ENCODE assay signal across 3 cellular contexts in the genomic region with DNA sequence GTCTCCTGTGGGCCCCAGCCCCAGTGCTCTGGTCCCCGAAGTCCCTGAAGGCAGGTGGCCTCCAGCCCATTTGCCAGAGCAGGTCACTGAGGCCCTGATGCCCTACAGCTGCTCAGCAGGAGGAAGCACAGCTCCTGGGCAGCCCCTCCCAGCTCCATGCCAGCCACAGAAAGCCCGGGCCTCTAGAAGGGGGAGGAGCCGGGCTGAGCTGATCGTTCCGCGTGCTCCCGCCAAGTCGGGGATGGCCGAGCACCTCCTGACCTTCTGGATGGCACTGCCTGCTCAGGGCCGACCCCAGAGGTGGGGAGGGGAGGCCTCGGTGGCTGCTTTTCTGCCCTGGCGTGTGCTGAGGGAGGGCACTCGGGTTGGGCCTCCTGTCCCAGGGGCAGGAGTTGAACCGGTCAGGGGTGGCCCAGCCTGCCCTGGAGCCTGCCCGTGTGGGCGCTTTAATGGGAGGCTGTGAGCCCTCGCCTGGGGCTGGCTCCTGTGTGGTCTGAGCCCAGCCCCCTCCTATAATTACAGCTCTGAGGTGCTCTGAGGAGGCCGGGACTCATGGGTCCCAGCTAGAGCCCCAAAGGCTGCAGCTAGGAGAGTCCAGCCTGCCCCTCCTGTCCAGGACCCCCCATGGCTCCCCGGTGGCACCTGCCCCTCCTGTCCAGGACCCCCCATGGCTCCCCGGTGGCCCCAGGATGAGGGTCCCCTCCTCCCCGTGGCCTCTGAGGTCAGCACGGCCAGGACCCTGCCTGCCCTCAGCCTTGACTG.
TF ChIP-seq lines count a peak whose summit lies in the region.

No MANE protein-coding gene starts in this region.

TF ChIP-seq in HCT116, 20 proteins besides CTCF, POLR2A, EP300 and RAD21 (continues in another document):
- TF ChIP-seq POLR2AphosphoS5 (IDR thresholded peaks at IDR 0.05; ENCODE audit: low read depth, low read length) = no peak
- TF ChIP-seq JUND (IDR thresholded peaks at IDR 0.05) = no peak
- TF ChIP-seq ZFX (IDR thresholded peaks at IDR 0.05) = no peak
- TF ChIP-seq YY1 (IDR thresholded peaks at IDR 0.05; ENCODE audit: extremely low read depth, insufficient replicate concordance, low read depth, low read length) = no peak
- TF ChIP-seq ELF1 (IDR thresholded peaks at IDR 0.05; ENCODE audit: borderline replicate concordance, low read depth) = no peak
- TF ChIP-seq, protein P1, sequence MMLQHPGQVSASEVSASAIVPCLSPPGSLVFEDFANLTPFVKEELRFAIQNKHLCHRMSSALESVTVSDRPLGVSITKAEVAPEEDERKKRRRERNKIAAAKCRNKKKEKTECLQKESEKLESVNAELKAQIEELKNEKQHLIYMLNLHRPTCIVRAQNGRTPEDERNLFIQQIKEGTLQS (IDR thresholded peaks at IDR 0.05) = no peak
- TF ChIP-seq SP1 (IDR thresholded peaks at IDR 0.05; ENCODE audit: low read depth) = no peak
- no peak for TF ChIP-seq SIN3A (IDR thresholded peaks at IDR 0.05; ENCODE audit: low read depth)
- TF ChIP-seq CBX3 (IDR thresholded peaks at IDR 0.05; ENCODE audit: low read depth) = no peak
- no peak for TF ChIP-seq ZNF274 (IDR thresholded peaks at IDR 0.05; ENCODE audit: low read depth, low read length)
- no peak for TF ChIP-seq EZH2 (IDR thresholded peaks at IDR 0.05)
- no peak for TF ChIP-seq SRF (IDR thresholded peaks at IDR 0.05; ENCODE audit: low read depth)
- no peak for TF ChIP-seq CEBPB (IDR thresholded peaks at IDR 0.05; ENCODE audit: low read depth)
- TF ChIP-seq, protein P2, sequence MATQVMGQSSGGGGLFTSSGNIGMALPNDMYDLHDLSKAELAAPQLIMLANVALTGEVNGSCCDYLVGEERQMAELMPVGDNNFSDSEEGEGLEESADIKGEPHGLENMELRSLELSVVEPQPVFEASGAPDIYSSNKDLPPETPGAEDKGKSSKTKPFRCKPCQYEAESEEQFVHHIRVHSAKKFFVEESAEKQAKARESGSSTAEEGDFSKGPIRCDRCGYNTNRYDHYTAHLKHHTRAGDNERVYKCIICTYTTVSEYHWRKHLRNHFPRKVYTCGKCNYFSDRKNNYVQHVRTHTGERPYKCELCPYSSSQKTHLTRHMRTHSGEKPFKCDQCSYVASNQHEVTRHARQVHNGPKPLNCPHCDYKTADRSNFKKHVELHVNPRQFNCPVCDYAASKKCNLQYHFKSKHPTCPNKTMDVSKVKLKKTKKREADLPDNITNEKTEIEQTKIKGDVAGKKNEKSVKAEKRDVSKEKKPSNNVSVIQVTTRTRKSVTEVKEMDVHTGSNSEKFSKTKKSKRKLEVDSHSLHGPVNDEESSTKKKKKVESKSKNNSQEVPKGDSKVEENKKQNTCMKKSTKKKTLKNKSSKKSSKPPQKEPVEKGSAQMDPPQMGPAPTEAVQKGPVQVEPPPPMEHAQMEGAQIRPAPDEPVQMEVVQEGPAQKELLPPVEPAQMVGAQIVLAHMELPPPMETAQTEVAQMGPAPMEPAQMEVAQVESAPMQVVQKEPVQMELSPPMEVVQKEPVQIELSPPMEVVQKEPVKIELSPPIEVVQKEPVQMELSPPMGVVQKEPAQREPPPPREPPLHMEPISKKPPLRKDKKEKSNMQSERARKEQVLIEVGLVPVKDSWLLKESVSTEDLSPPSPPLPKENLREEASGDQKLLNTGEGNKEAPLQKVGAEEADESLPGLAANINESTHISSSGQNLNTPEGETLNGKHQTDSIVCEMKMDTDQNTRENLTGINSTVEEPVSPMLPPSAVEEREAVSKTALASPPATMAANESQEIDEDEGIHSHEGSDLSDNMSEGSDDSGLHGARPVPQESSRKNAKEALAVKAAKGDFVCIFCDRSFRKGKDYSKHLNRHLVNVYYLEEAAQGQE (IDR thresholded peaks at IDR 0.05; ENCODE audit: low read depth) = no peak
- TF ChIP-seq TCF7L2 (IDR thresholded peaks at IDR 0.05; ENCODE audit: borderline replicate concordance, extremely low read depth, insufficient read depth, insufficient read length) = no peak
- TF ChIP-seq, protein P3, sequence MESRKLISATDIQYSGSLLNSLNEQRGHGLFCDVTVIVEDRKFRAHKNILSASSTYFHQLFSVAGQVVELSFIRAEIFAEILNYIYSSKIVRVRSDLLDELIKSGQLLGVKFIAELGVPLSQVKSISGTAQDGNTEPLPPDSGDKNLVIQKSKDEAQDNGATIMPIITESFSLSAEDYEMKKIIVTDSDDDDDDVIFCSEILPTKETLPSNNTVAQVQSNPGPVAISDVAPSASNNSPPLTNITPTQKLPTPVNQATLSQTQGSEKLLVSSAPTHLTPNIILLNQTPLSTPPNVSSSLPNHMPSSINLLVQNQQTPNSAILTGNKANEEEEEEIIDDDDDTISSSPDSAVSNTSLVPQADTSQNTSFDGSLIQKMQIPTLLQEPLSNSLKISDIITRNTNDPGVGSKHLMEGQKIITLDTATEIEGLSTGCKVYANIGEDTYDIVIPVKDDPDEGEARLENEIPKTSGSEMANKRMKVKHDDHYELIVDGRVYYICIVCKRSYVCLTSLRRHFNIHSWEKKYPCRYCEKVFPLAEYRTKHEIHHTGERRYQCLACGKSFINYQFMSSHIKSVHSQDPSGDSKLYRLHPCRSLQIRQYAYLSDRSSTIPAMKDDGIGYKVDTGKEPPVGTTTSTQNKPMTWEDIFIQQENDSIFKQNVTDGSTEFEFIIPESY (IDR thresholded peaks at IDR 0.05; ENCODE audit: extremely low read depth, insufficient replicate concordance, low read length) = no peak

TF ChIP-seq in liver, 16 proteins besides CTCF, POLR2A, EP300 and RAD21:
- TF ChIP-seq SP1 (IDR thresholded peaks at IDR 0.05) = no peak
- TF ChIP-seq GABPA (IDR thresholded peaks at IDR 0.05 in 1 of 2, conservative IDR thresholded peaks at IDR 0.05 in 1 of 2) = no peak
- TF ChIP-seq, protein P1 (IDR thresholded peaks at IDR 0.05) = no peak
- TF ChIP-seq HNF4A (conservative IDR thresholded peaks at IDR 0.05) = peak in 1 of 2 donors; percentile 8
- no peak for TF ChIP-seq HNF4G (IDR thresholded peaks at IDR 0.05)
- TF ChIP-seq NR2F2 (IDR thresholded peaks at IDR 0.05) = no peak
- no peak for TF ChIP-seq FOXA2 (IDR thresholded peaks at IDR 0.05)
- TF ChIP-seq RXRA (IDR thresholded peaks at IDR 0.05) = peak; percentile 12 to 23
- TF ChIP-seq YY1 (IDR thresholded peaks at IDR 0.05) = no peak
- no peak for TF ChIP-seq FOXA1 (IDR thresholded peaks at IDR 0.05)
- TF ChIP-seq, protein P3 (IDR thresholded peaks at IDR 0.05) = no peak
- TF ChIP-seq, protein P4, sequence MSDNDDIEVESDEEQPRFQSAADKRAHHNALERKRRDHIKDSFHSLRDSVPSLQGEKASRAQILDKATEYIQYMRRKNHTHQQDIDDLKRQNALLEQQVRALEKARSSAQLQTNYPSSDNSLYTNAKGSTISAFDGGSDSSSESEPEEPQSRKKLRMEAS (IDR thresholded peaks at IDR 0.05) = no peak
- no peak for TF ChIP-seq EGR1 (IDR thresholded peaks at IDR 0.05; ENCODE audit: low read depth in 2 of 2)
- TF ChIP-seq, protein P2 (IDR thresholded peaks at IDR 0.05) = no peak

TF ChIP-seq in SK-N-SH, 30 proteins besides CTCF, POLR2A, EP300 and RAD21:
- no peak for TF ChIP-seq RCOR1 (IDR thresholded peaks at IDR 0.05; ENCODE audit: low read length)
- no peak for TF ChIP-seq FOXJ3 (CRISPR knock-in tag; IDR thresholded peaks at IDR 0.05)
- no peak for TF ChIP-seq MXI1 (IDR thresholded peaks at IDR 0.05; ENCODE audit: low read depth, low read length)
- TF ChIP-seq, protein P5, sequence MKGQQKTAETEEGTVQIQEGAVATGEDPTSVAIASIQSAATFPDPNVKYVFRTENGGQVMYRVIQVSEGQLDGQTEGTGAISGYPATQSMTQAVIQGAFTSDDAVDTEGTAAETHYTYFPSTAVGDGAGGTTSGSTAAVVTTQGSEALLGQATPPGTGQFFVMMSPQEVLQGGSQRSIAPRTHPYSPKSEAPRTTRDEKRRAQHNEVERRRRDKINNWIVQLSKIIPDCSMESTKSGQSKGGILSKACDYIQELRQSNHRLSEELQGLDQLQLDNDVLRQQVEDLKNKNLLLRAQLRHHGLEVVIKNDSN (IDR thresholded peaks at IDR 0.05; ENCODE audit: borderline replicate concordance, low read depth) = no peak
- no peak for TF ChIP-seq CHD2 (IDR thresholded peaks at IDR 0.05; ENCODE audit: low read length, partially characterized antibody)
- no peak for TF ChIP-seq TCF12 (IDR thresholded peaks at IDR 0.05)
- TF ChIP-seq YY1 (IDR thresholded peaks at IDR 0.05; ENCODE audit: low read depth) = no peak
- TF ChIP-seq, protein P4 (IDR thresholded peaks at IDR 0.05; ENCODE audit: low read depth) = no peak
- no peak for TF ChIP-seq SIN3A (IDR thresholded peaks at IDR 0.05; ENCODE audit: borderline replicate concordance, low read depth, low read length)
